In genomic region chr19:2061093-2061935, GRCh38 we compare ENCODE assay signal across 8 cellular contexts. TPM values are rescaled to one million over a fixed set of nuclear protein-coding genes. Genes with fewer than 3 reads are reported as not detected.
DNase-seq lines count a peak whose midpoint lies in the region; ATAC-seq and TF ChIP-seq lines count a peak whose summit lies in the region.

No MANE protein-coding gene starts in this region.

- DNase-seq in H9 (peak; percentile 98), MG63 (peak; percentile 92), SHP77 (lab: John Stamatoyannopoulos, UW) (peak; percentile 98 to 99), activated gamma-delta T cell (lab: John Stamatoyannopoulos, UW) (peak; percentile 99), fibroblast of villous mesenchyme (ENCODE audit: low read depth) (peak; percentile 98)
- DNase-seq in stimulated activated naive CD8-positive, alpha-beta T cell treated with anti-CD3 and anti-CD28 coated beads, Interleukin-15, amount 100 ng/mL, for 72 hours: peak; percentile 100

- H2AFZ ChIP-seq in H9 (ENCODE audit: low read length) (no peak overlapping the region), neural cell (ENCODE audit: low read depth, low read length) (peak overlapping the region; percentile 78)

- no peak overlapping the region for H3K27ac ChIP-seq in H9 (ENCODE audit: insufficient read length, low read depth, low read length)
- peak overlapping the region; percentile 99 for H3K27ac ChIP-seq in neural cell (ENCODE audit: low read length)

- H2AK5ac ChIP-seq in H9 (ENCODE audit: insufficient read length, low read length): no peak overlapping the region

- peak overlapping the region; percentile 93 for H3K14ac ChIP-seq in H9 (ENCODE audit: insufficient read depth, low read length)

- no peaks in the 10 kb centered on the region for H3K9me3 ChIP-seq in ES-I3 (ENCODE audit: control insufficient read depth, insufficient read depth, low read length)
- H3K9me3 ChIP-seq in H9 (ENCODE audit: control insufficient read depth, low read depth, low read length): no peaks in the 10 kb centered on the region
- no peaks in the 10 kb centered on the region for H3K9me3 ChIP-seq in MG63
- no peaks in the 10 kb centered on the region for H3K9me3 ChIP-seq in neural cell (ENCODE audit: low read length)

- peak overlapping the region; percentile 95 for H3K18ac ChIP-seq in H9 (ENCODE audit: insufficient read length, low read depth, low read length)

- H4K8ac ChIP-seq in H9 (replicated peaks; ENCODE audit: insufficient read length, low read depth, low read length): no peak overlapping the region

- H3F3A ChIP-seq in neural cell (ENCODE audit: insufficient read depth, low read length, poor library complexity, severe bottlenecking): no peaks in the 10 kb centered on the region

- H3K4me2 ChIP-seq in H9 (ENCODE audit: insufficient read depth, insufficient read length, low read length) (peak overlapping the region; percentile 69), neural cell (ENCODE audit: low read length) (peak overlapping the region; percentile 92)

- no peaks in the 10 kb centered on the region for H3K79me1 ChIP-seq in H9 (ENCODE audit: insufficient read depth, low read depth, low read length, poor library complexity, severe bottlenecking)

- H3T11ph ChIP-seq in H9 (ENCODE audit: low read length): no peak overlapping the region

- H3K36me3 ChIP-seq in ES-I3 (ENCODE audit: insufficient read depth, low read length) (no peaks in the 10 kb centered on the region), MG63 (no peaks in the 10 kb centered on the region), neural cell (ENCODE audit: insufficient read depth, low read length) (no peaks in the 10 kb centered on the region)

- no peak overlapping the region for H2BK120ac ChIP-seq in H9 (ENCODE audit: low read depth, low read length, poor library complexity, severe bottlenecking)

- WGBS in H9 (ENCODE audit: extremely low coverage, insufficient read length, low lambda C conversion rate): no CpG with 5 or more reads among the region's 83 CpGs

- no peak overlapping the region for H4K91ac ChIP-seq in H9 (ENCODE audit: insufficient read length, low read depth, low read length)

- no peak overlapping the region for H2BK5ac ChIP-seq in H9 (ENCODE audit: insufficient read length, low read length)

- no peaks in the 10 kb centered on the region for H3K27me3 ChIP-seq in H9 (ENCODE audit: insufficient read depth, low read length)
- no peaks in the 10 kb centered on the region for H3K27me3 ChIP-seq in MG63
- no peaks in the 10 kb centered on the region for H3K27me3 ChIP-seq in neural cell (ENCODE audit: insufficient read depth, low read depth, low read length)

- peak; percentile 14 for TF ChIP-seq RAD21 in neural cell (conservative IDR thresholded peaks at IDR 0.05)

- TF ChIP-seq CTCF in H9 (conservative IDR thresholded peaks at IDR 0.05): no peak
- no peak for TF ChIP-seq CTCF in fibroblast of villous mesenchyme (IDR thresholded peaks at IDR 0.05; ENCODE audit: insufficient read depth, low read depth, low read length)
- no peak for TF ChIP-seq CTCF in neural cell (IDR thresholded peaks at IDR 0.05; ENCODE audit: poor library complexity, severe bottlenecking)

- H4K5ac ChIP-seq in H9 (ENCODE audit: insufficient read length, low read depth, low read length): no peak overlapping the region

- peaks cover 29% of the 10 kb centered on the region; the same call in 1 of the 2 replicates for H3K4me1 ChIP-seq in ES-I3 (ENCODE audit: insufficient read depth, low read length)
- H3K4me1 ChIP-seq in H9 (ENCODE audit: insufficient read depth, low read length): no peaks in the 10 kb centered on the region

- no peaks in the 10 kb centered on the region for H3K27me3 Mint-ChIP-seq in H9 (ENCODE audit: low read depth)
- no peaks in the 10 kb centered on the region for H3K27me3 Mint-ChIP-seq in stimulated activated naive CD8-positive, alpha-beta T cell treated with anti-CD3 and anti-CD28 coated beads, Interleukin-15, amount 100 ng/mL, for 72 hours

- no peak overlapping the region for H2BK20ac ChIP-seq in H9 (ENCODE audit: low read depth, low read length, poor library complexity, severe bottlenecking)

- H3K4me3 ChIP-seq in MG63 (peak overlapping the region; percentile 59), fibroblast of villous mesenchyme (ENCODE audit: low read depth, low read length) (peak overlapping the region; percentile 66), neural cell (ENCODE audit: low read length) (peak overlapping the region; percentile 91)

- H3K27ac Mint-ChIP-seq in H9: peak overlapping the region; percentile 85 to 99 (median 98)
- H3K27ac Mint-ChIP-seq in stimulated activated naive CD8-positive, alpha-beta T cell treated with anti-CD3 and anti-CD28 coated beads, Interleukin-15, amount 100 ng/mL, for 72 hours: peak overlapping the region; percentile 85 to 95

- no peak overlapping the region for H3K23ac ChIP-seq in H9 (ENCODE audit: insufficient read length, low read depth, low read length)

- H2BK15ac ChIP-seq in H9 (ENCODE audit: low read depth, low read length): no peak overlapping the region

- H3K9ac ChIP-seq in ES-I3 (ENCODE audit: low read depth, low read length) (peak overlapping the region; percentile 76), H9 (ENCODE audit: extremely low read depth, insufficient read length, low read length) (peak overlapping the region; percentile 58), neural cell (ENCODE audit: low read length) (peak overlapping the region; percentile 97)

- H3K9me3 Mint-ChIP-seq in H9: no peaks in the 10 kb centered on the region; a peak in 1 of 5 replicates
- no peaks in the 10 kb centered on the region for H3K9me3 Mint-ChIP-seq in stimulated activated naive CD8-positive, alpha-beta T cell treated with anti-CD3 and anti-CD28 coated beads, Interleukin-15, amount 100 ng/mL, for 72 hours

- no peaks in the 10 kb centered on the region for H3K79me2 ChIP-seq in H9 (ENCODE audit: insufficient read depth, low read length)
- no peaks in the 10 kb centered on the region for H3K79me2 ChIP-seq in neural cell (replicated peaks; ENCODE audit: insufficient read depth, low read length)

- H3K4me1 Mint-ChIP-seq in H9: peaks cover 22 to 34% of the 10 kb centered on the region in 2 experiments
- peaks cover 67% of the 10 kb centered on the region for H3K4me1 Mint-ChIP-seq in stimulated activated naive CD8-positive, alpha-beta T cell treated with anti-CD3 and anti-CD28 coated beads, Interleukin-15, amount 100 ng/mL, for 72 hours

- ATAC-seq in stimulated activated naive CD8-positive, alpha-beta T cell treated with anti-CD3 and anti-CD28 coated beads, Interleukin-15, amount 100 ng/mL, for 72 hours: peak; percentile 89

- peak overlapping the region; percentile 76 to 88 for H3K4me3 Mint-ChIP-seq in H9
- peak overlapping the region; percentile 90 to 98 for H3K4me3 Mint-ChIP-seq in stimulated activated naive CD8-positive, alpha-beta T cell treated with anti-CD3 and anti-CD28 coated beads, Interleukin-15, amount 100 ng/mL, for 72 hours

- H3K23me2 ChIP-seq in H9 (ENCODE audit: insufficient read length, low read depth, low read length, poor library complexity, severe bottlenecking): peaks cover 10% of the 10 kb centered on the region

- H3K56ac ChIP-seq in H9 (ENCODE audit: insufficient read length, low read depth, low read length): no peak overlapping the region

- H3K4ac ChIP-seq in H9 (ENCODE audit: low read depth, low read length): no peak overlapping the region

- no peaks in the 10 kb centered on the region for H3K36me3 Mint-ChIP-seq in H9 (ENCODE audit: insufficient read depth in 1 of 3, low read depth in 3 of 3)

- H4K20me1 ChIP-seq in H9 (ENCODE audit: control insufficient read depth, insufficient read depth, insufficient read length): no peaks in the 10 kb centered on the region
- no peaks in the 10 kb centered on the region for H4K20me1 ChIP-seq in neural cell (ENCODE audit: insufficient read depth)

- peak; percentile 65 for TF ChIP-seq EP300 in neural cell (conservative IDR thresholded peaks at IDR 0.05; ENCODE audit: poor library complexity, severe bottlenecking)

- H2BK12ac ChIP-seq in H9 (ENCODE audit: insufficient read length, low read depth, low read length): no peak overlapping the region

- H3K9me2 ChIP-seq in neural cell (ENCODE audit: insufficient read depth, low read length): no peaks in the 10 kb centered on the region

TF ChIP-seq in neural cell, 6 proteins besides CTCF, POLR2A, EP300 and RAD21 (continues in another document):
- TF ChIP-seq EZH2 (IDR thresholded peaks at IDR 0.05; ENCODE audit: borderline replicate concordance, insufficient read depth, low read length, poor library complexity, severe bottlenecking) (no peak), TAF1 (IDR thresholded peaks at IDR 0.05; ENCODE audit: low read depth) (peak; percentile 94), SMC3 (conservative IDR thresholded peaks at IDR 0.05; ENCODE audit: poor library complexity) (no peak), MXI1 (conservative IDR thresholded peaks at IDR 0.05; ENCODE audit: poor library complexity, severe bottlenecking) (peak; percentile 77)

RNA-seq across cellular contexts. Expression of gene MKNK2, which starts 10.3 kb away (rescaled TPM):
- total RNA-seq in H9 (2021) (153 and 154 TPM in 2 replicates), fibroblast of villous mesenchyme (59.2 and 80.9 TPM in 2 replicates)
- 17.9 and 38.6 TPM in 2 replicates for total RNA-seq in MG63 (2014; rRNA removed; shearing (Covaris generic); ENCODE audit: low replicate concordance)
- polyA plus RNA-seq in neural cell: 27.6 and 37.6 TPM in 2 replicates
- polyA minus RNA-seq in neural cell: 25.1 and 25.8 TPM in 2 replicates

RNA-seq across cellular contexts. Expression of gene MOB3A, which starts 34.8 kb away (rescaled TPM):
- total RNA-seq in H9 (2021) (11.5 and 13.3 TPM in 2 replicates), fibroblast of villous mesenchyme (31.2 and 36.7 TPM in 2 replicates)
- total RNA-seq in MG63 (2014; rRNA removed; shearing (Covaris generic); ENCODE audit: low replicate concordance): 9.4 and 9.7 TPM in 2 replicates
- 5.8 and 8.3 TPM in 2 replicates for polyA plus RNA-seq in neural cell
- polyA minus RNA-seq in neural cell: 19.0 and 21.9 TPM in 2 replicates

RNA-seq across cellular contexts. Expression of gene IZUMO4, which starts 35.4 kb away (rescaled TPM):
- total RNA-seq in H9 (2021): 2.1 and 3.0 TPM in 2 replicates
- total RNA-seq in MG63 (2014; rRNA removed; shearing (Covaris generic); ENCODE audit: low replicate concordance): not detected in 2 replicates
- total RNA-seq in fibroblast of villous mesenchyme: 1.3 TPM in 2 replicates
- polyA plus RNA-seq in neural cell: 39.3 and 45.8 TPM in 2 replicates
- polyA minus RNA-seq in neural cell: 3.4 and 4.9 TPM in 2 replicates

RNA-seq across cellular contexts. Expression of gene BTBD2, which starts 45.8 kb away (rescaled TPM):
- total RNA-seq in H9 (2021): 110 and 113 TPM in 2 replicates
- 34.4 and 36.4 TPM in 2 replicates for total RNA-seq in MG63 (2014; rRNA removed; shearing (Covaris generic); ENCODE audit: low replicate concordance)
- total RNA-seq in fibroblast of villous mesenchyme: 46.6 and 51.5 TPM in 2 replicates
- 46.1 and 57.6 TPM in 2 replicates for polyA plus RNA-seq in neural cell
- polyA minus RNA-seq in neural cell: 58.8 and 71.8 TPM in 2 replicates
